In the genomic region with DNA sequence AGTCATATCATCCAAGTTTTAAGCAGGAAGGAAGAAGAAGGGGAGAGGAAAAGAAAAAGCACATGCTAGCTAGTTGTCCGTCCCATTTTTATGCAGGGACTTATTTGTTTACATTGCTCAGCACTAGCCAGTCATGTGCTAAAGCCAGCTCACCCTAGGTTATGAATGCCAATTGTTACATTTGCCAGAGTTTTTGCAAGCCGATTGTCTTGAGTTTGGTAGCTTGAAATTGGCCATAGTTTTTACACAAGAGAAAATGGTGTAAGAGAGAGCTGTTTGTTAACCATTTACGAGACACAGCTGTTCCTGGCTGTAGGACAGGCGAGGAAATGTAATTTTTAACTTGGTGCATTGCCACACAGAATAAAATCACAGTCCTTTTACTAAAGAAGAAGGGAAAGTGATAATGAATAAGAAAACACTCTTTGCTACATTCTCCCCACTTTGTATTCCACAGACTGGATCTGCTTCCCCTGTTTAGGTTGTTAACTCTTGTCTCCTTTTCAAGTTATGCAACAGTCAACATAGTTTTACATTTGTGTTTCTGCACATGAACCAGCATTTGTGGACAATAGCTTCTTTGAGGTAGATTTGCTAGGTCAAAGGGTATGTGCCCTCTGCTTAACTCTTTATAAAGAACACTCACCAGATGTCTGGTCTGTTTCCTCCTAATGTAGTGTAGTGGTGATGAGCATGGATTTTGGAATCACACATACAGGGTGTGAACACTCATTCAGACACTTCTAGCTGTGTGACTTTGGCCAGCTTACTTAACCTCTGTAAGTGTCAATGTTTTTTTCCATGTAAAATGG, we compare ENCODE assay signal across 12 cellular contexts.
DNase-seq lines count a peak whose midpoint lies in the region; ATAC-seq and TF ChIP-seq lines count a peak whose summit lies in the region.
"Had no signal": no experiment of that assay in that cellular context is flagged by ENCODE, and none has a peak within 500 bp of the region (broad histone marks: within the 10 kb centered on the region; RNA-seq: fewer than 3 reads in every experiment).

No MANE protein-coding gene starts in this region.

- TF ChIP-seq POLR2A in gastroesophageal sphincter (IDR thresholded peaks at IDR 0.05): no peak

- H3K9me3 Mint-ChIP-seq in nephron (peaks cover 5% of the 10 kb centered on the region), mesothelial cell of epicardium (no peaks in the 10 kb centered on the region)
- no peaks in the 10 kb centered on the region for H3K9me3 Mint-ChIP-seq in activated CD4-positive, alpha-beta memory T cell treated with anti-CD3 and anti-CD28 coated beads for 36 hours
- H3K9me3 Mint-ChIP-seq: naive thymus-derived CD8-positive, alpha-beta T cell had no signal

- no peaks in the 10 kb centered on the region for H3K36me3 Mint-ChIP-seq in nephron (ENCODE audit: low read depth)
- H3K36me3 Mint-ChIP-seq in mesothelial cell of epicardium: no peaks in the 10 kb centered on the region
- no peaks in the 10 kb centered on the region for H3K36me3 Mint-ChIP-seq in activated CD4-positive, alpha-beta memory T cell treated with anti-CD3 and anti-CD28 coated beads for 36 hours
- H3K36me3 Mint-ChIP-seq: naive thymus-derived CD8-positive, alpha-beta T cell had no signal

- peak overlapping the region; percentile 52 for H3K9ac ChIP-seq in adipocyte (ENCODE audit: low read length)

- H3K4me1 ChIP-seq in ACC112 (ENCODE audit: control insufficient read depth, insufficient read depth, low read length, unreplicated experiment) (peaks cover 10% of the 10 kb centered on the region), adipocyte (ENCODE audit: control insufficient read depth, insufficient read depth, low read length) (peaks cover 27% of the 10 kb centered on the region), gastroesophageal sphincter (peaks cover 4 to 28% (median 6%) of the 10 kb centered on the region in 3 donors)
- H3K4me1 ChIP-seq: SJSA1 had no signal

- no peak for TF ChIP-seq EP300 in gastroesophageal sphincter (IDR thresholded peaks at IDR 0.05)

- CTCF ChIA-PET in activated CD4-positive, alpha-beta memory T cell treated with anti-CD3 and anti-CD28 coated beads for 36 hours (lab: Charles Lee): no interaction called here

- H3K27ac Mint-ChIP-seq in nephron (peak overlapping the region; percentile 60 to 89 (median 73)), mesothelial cell of epicardium (no peak overlapping the region)
- H3K27ac Mint-ChIP-seq in activated CD4-positive, alpha-beta memory T cell treated with anti-CD3 and anti-CD28 coated beads for 36 hours: no peak overlapping the region
- H3K27ac Mint-ChIP-seq: naive thymus-derived CD8-positive, alpha-beta T cell had no signal

- DNase-seq in adipocyte (ENCODE audit: low read depth) (no peak), mesothelial cell of epicardium (ENCODE audit: low spot score in 2 of 2, unreplicated experiment in 2 of 2) (no peak), OCI-M1 (lab: John Stamatoyannopoulos, UW) (no peak)
- DNase-seq in activated CD4-positive, alpha-beta memory T cell treated with anti-CD3 and anti-CD28 coated beads for 36 hours: no peak
- DNase-seq: cortex of kidney; naive thymus-derived CD8-positive, alpha-beta T cell; NCI-H1930 had no signal

- H2AFZ ChIP-seq in ACC112 (ENCODE audit: low read length, unreplicated experiment): peak overlapping the region; percentile 76

- WGBS in gastroesophageal sphincter (ENCODE audit: low coverage in 1 of 2), 2 donors: 30 to 57% methylated on average over 3 of the region's 4 CpGs

- no peaks in the 10 kb centered on the region for H3K36me3 ChIP-seq in ACC112 (ENCODE audit: insufficient read depth, low read length)
- H3K36me3 ChIP-seq in adipocyte (ENCODE audit: control insufficient read depth, insufficient read depth, low read length, severe bottlenecking): no peaks in the 10 kb centered on the region
- no peaks in the 10 kb centered on the region for H3K36me3 ChIP-seq in gastroesophageal sphincter
- H3K36me3 ChIP-seq: SJSA1 had no signal

- TF ChIP-seq CTCF in gastroesophageal sphincter (IDR thresholded peaks at IDR 0.05) (no peak), nephron (IDR thresholded peaks at IDR 0.05; ENCODE audit: unreplicated experiment in 3 of 3) (no peak), mesothelial cell of epicardium (IDR thresholded peaks at IDR 0.05; ENCODE audit: unreplicated experiment) (no peak)

- H3K4me1 Mint-ChIP-seq in nephron (peaks cover 13% of the 10 kb centered on the region), mesothelial cell of epicardium (no peaks in the 10 kb centered on the region)
- no peaks in the 10 kb centered on the region for H3K4me1 Mint-ChIP-seq in activated CD4-positive, alpha-beta memory T cell treated with anti-CD3 and anti-CD28 coated beads for 36 hours (ENCODE audit: low read depth)
- H3K4me1 Mint-ChIP-seq: naive thymus-derived CD8-positive, alpha-beta T cell had no signal

- H3K27me3 ChIP-seq in ACC112 (ENCODE audit: insufficient read depth, low read length) (no peaks in the 10 kb centered on the region), adipocyte (replicated peaks; ENCODE audit: control insufficient read depth, insufficient read depth, low read length) (no peaks in the 10 kb centered on the region), gastroesophageal sphincter (no peaks in the 10 kb centered on the region)
- H3K27me3 ChIP-seq: SJSA1 had no signal

- H3K27me3 Mint-ChIP-seq in nephron (ENCODE audit: low read depth) (peaks cover 29% of the 10 kb centered on the region), mesothelial cell of epicardium (ENCODE audit: low read depth) (peaks cover 68% of the 10 kb centered on the region)
- peaks cover 5% of the 10 kb centered on the region for H3K27me3 Mint-ChIP-seq in activated CD4-positive, alpha-beta memory T cell treated with anti-CD3 and anti-CD28 coated beads for 36 hours

- no peaks in the 10 kb centered on the region for H3K79me2 ChIP-seq in ACC112 (ENCODE audit: control insufficient read depth, insufficient read depth, low read length, unreplicated experiment)

- peak overlapping the region; percentile 53 for H3K4me3 ChIP-seq in ACC112 (ENCODE audit: low read depth, low read length)
- peak overlapping the region; percentile 61 for H3K4me3 ChIP-seq in adipocyte (ENCODE audit: low read length)
- no peak overlapping the region for H3K4me3 ChIP-seq in gastroesophageal sphincter
- H3K4me3 ChIP-seq: SJSA1 had no signal

- H3K4me3 Mint-ChIP-seq in nephron (no peak overlapping the region), mesothelial cell of epicardium (no peak overlapping the region)
- H3K4me3 Mint-ChIP-seq in activated CD4-positive, alpha-beta memory T cell treated with anti-CD3 and anti-CD28 coated beads for 36 hours: no peak overlapping the region
- H3K4me3 Mint-ChIP-seq: naive thymus-derived CD8-positive, alpha-beta T cell had no signal

- H3K9me3 ChIP-seq in adipocyte (ENCODE audit: control insufficient read depth, low read length): no peaks in the 10 kb centered on the region
- no peaks in the 10 kb centered on the region for H3K9me3 ChIP-seq in gastroesophageal sphincter
- H3K9me3 ChIP-seq: SJSA1 had no signal

- intact Hi-C loops in activated CD4-positive, alpha-beta memory T cell treated with anti-CD3 and anti-CD28 coated beads for 36 hours (cut with micrococcal nuclease): no loop called here

- H3K27ac ChIP-seq in ACC112 (ENCODE audit: low read depth, low read length) (no peak overlapping the region), gastroesophageal sphincter (peak overlapping the region; percentile 1 to 65 (median 32))
- H3K27ac ChIP-seq: SJSA1 had no signal

- ATAC-seq in gastroesophageal sphincter (peak; percentile 82), HG03565 (IDR thresholded peaks at IDR 0.05; ENCODE audit: unreplicated experiment) (no peak)
- ATAC-seq: naive thymus-derived CD8-positive, alpha-beta T cell had no signal

- POLR2A ChIA-PET in activated CD4-positive, alpha-beta memory T cell treated with anti-CD3 and anti-CD28 coated beads for 36 hours (lab: Charles Lee): no interaction called here

Comparison
In these comparisons a context has a peak if more than half of its experiments do, and no peak if none do; other contexts are left out.
1. H3K4me3 ChIP-seq: peak in ACC112 (single experiment) and adipocyte (single experiment); none in gastroesophageal sphincter (0 of 2).
2. H3K27ac Mint-ChIP-seq: peak in nephron (3 of 3); none in mesothelial cell of epicardium (single experiment) and activated CD4-positive, alpha-beta memory T cell treated with anti-CD3 and anti-CD28 coated beads for 36 hours (single experiment).